In genomic region chr1:58857673-58858343, GRCh38 we compare ENCODE assay signal across 9 cellular contexts.
DNase-seq lines count a peak whose midpoint lies in the region; ATAC-seq and TF ChIP-seq lines count a peak whose summit lies in the region.
"Had no signal": no experiment of that assay in that cellular context is flagged by ENCODE, and none has a peak within 500 bp of the region (broad histone marks: within the 10 kb centered on the region; RNA-seq: fewer than 3 reads in every experiment).

No MANE protein-coding gene starts in this region.

- H3K27ac ChIP-seq in left lung = peak overlapping the region in 1 of 2 donors; percentile 6

- no peak overlapping the region for H3K4me3 ChIP-seq in left lung

- H3K36me3 ChIP-seq in left lung = no peaks in the 10 kb centered on the region

- no peaks in the 10 kb centered on the region for H3K27me3 ChIP-seq in left lung

- peak; percentile 87 for ATAC-seq in GM18511 (IDR thresholded peaks at IDR 0.05; ENCODE audit: unreplicated experiment)
- ATAC-seq in GM21447 (IDR thresholded peaks at IDR 0.05; ENCODE audit: unreplicated experiment) = peak; percentile 80
- ATAC-seq in HG03460 (IDR thresholded peaks at IDR 0.05; ENCODE audit: unreplicated experiment) = peak; percentile 77
- peak; percentile 19 for ATAC-seq in left lung

- DNase-seq in left lung = no peak
- no peak for DNase-seq in G401 (ENCODE audit: low spot score)
- DNase-seq in NCI-H748 (lab: John Stamatoyannopoulos, UW; ENCODE audit: unreplicated experiment) = no peak
- DNase-seq in foreskin melanocyte = no peak
- DNase-seq in stimulated activated CD4-positive, alpha-beta T cell treated with anti-CD3 and anti-CD28 coated beads, Interleukin-4, amount 100 ng/mL, for 4 hours = no peak
- DNase-seq: hippocampal formation had no signal

- no peak for TF ChIP-seq CTCF in left lung (IDR thresholded peaks at IDR 0.05)

- in situ Hi-C loops in G401 (cut with HindIII; ENCODE audit: low sequenced_read_pairs) = no loop called here

- intact Hi-C loops in left lung (cut with DNase I) = no loop called here

- peaks cover 11 to 14% of the 10 kb centered on the region in 2 donors for H3K4me1 ChIP-seq in left lung

- H3K9me3 ChIP-seq in left lung = no peaks in the 10 kb centered on the region

Comparison
In these comparisons a context has a peak if more than half of its experiments do, and no peak if none do; other contexts are left out.
1. ATAC-seq: peak in every context shown above with its lines; median percentile 87 in GM18511; 80 in GM21447; 77 in HG03460; 19 in left lung.